ENCODE assay signal across 13 cellular contexts in genomic region chr2:205020673-205021072, GRCh38.
DNase-seq lines count a peak whose midpoint lies in the region; ATAC-seq, FAIRE-seq and TF ChIP-seq lines count a peak whose summit lies in the region.
"Had no signal": no experiment of that assay in that cellular context is flagged by ENCODE, and none has a peak within 500 bp of the region (broad histone marks: within the 10 kb centered on the region; RNA-seq: fewer than 3 reads in every experiment).

No MANE protein-coding gene starts in this region.

- H3K9me3 ChIP-seq in Panc1 (ENCODE audit: control insufficient read depth, insufficient read depth, low read depth, low read length) = peaks cover 6% of the 10 kb centered on the region; the same call in 1 of the 2 replicates
- H3K9me3 ChIP-seq in HepG2 (ENCODE audit: low read length) = peaks cover 33% of the 10 kb centered on the region
- H3K9me3 ChIP-seq: A549, Caco-2 had no signal

- H3K27ac Mint-ChIP-seq in type B pancreatic cell = peak overlapping the region; percentile 26
- H3K27ac Mint-ChIP-seq: CD14-positive monocyte; CD8-positive, alpha-beta memory T cell; HFFc6 had no signal

- H2AFZ ChIP-seq in HepG2 (ENCODE audit: low read length) = no peak overlapping the region

- no peaks in the 10 kb centered on the region for H3K36me3 ChIP-seq in Panc1 (ENCODE audit: control insufficient read depth, insufficient read depth, low read length)
- H3K36me3 ChIP-seq in HepG2 (replicated peaks in 1 of 2; ENCODE audit: control insufficient read depth in 1 of 2, insufficient read depth in 2 of 2, low read length in 2 of 2) = no peaks in the 10 kb centered on the region

- H3K9me3 Mint-ChIP-seq in type B pancreatic cell = peaks cover 5% of the 10 kb centered on the region
- H3K9me3 Mint-ChIP-seq: HFFc6 had no signal

- TF ChIP-seq RAD21 in HepG2 (CRISPR knock-in tag; IDR thresholded peaks at IDR 0.05) = no peak

- DNase-seq in NCI-H2171 treated with DMSO at 0.1 percent for 48 hours (lab: John Stamatoyannopoulos, UW) = peak; percentile 93
- no peak for DNase-seq in Panc1 (ENCODE audit: low read depth, low spot score)
- DNase-seq in HepG2 (ENCODE audit: low spot score) = peak; percentile 13
- DNase-seq in type B pancreatic cell (ENCODE audit: extremely low spot score, unreplicated experiment) = no peak
- no peak for DNase-seq in NCI-H345 (lab: John Stamatoyannopoulos, UW)
- DNase-seq: Caco-2; CD8-positive, alpha-beta memory T cell; HCEC 1CT; HFFc6 had no signal

- H4K20me1 ChIP-seq in HepG2 (ENCODE audit: insufficient read depth, low read length) = no peaks in the 10 kb centered on the region

- in situ Hi-C loops in Panc1 (cut with HindIII; ENCODE audit: low pct_unique_long_range_greater_than_20kb, low sequenced_read_pairs) (no loop called here), HepG2 (cut with HindIII; ENCODE audit: extremely low pct_ligation_motif_present, low pct_unique_long_range_greater_than_20kb) (no loop called here)

- intact Hi-C loops in Panc1 (cut with micrococcal nuclease; ENCODE audit: unreplicated experiment) (loop anchor here (10.0 kb wide), 1 partner anchor 664 kb away; the partner anchor contains the start of gene NRP2), HepG2 (cut with micrococcal nuclease; ENCODE audit: unreplicated experiment) (no loop called here)

- H3K27me3 ChIP-seq in Panc1 (ENCODE audit: control insufficient read depth, insufficient read depth, low read length) (no peaks in the 10 kb centered on the region), HepG2 (ENCODE audit: control insufficient read depth in 1 of 2, insufficient read depth in 2 of 2, low read length in 2 of 2) (no peaks in the 10 kb centered on the region)

- ATAC-seq in Panc1 (no peak), HepG2 (peak; percentile 52; the same call in 1 of the 3 replicates), HG02870 (IDR thresholded peaks at IDR 0.05; ENCODE audit: unreplicated experiment) (no peak)
- ATAC-seq: A549 had no signal

- H3K79me2 ChIP-seq in HepG2 (ENCODE audit: insufficient read depth, low read length) = no peaks in the 10 kb centered on the region

- TF ChIP-seq POLR2A in HepG2 (IDR thresholded peaks at IDR 0.05; ENCODE audit: insufficient read depth in 1 of 2, low read depth in 2 of 2, low read length in 2 of 2) = no peak

- no peak overlapping the region for H3K4me3 Mint-ChIP-seq in type B pancreatic cell
- H3K4me3 Mint-ChIP-seq: CD14-positive monocyte; CD8-positive, alpha-beta memory T cell; HFFc6 had no signal

- POLR2A ChIA-PET in Panc1 (lab: Charles Lee) = no interaction called here
- POLR2A ChIA-PET in HepG2 (lab: Yijun Ruan, JAX) = no interaction called here

- no peak for TF ChIP-seq CTCF in Panc1 (IDR thresholded peaks at IDR 0.05)
- TF ChIP-seq CTCF in HepG2 (CRISPR knock-in tag; IDR thresholded peaks at IDR 0.05) = no peak
- TF ChIP-seq CTCF in type B pancreatic cell (conservative IDR thresholded peaks at IDR 0.05) = no peak

- no peak for FAIRE-seq in HepG2 (lab: Jason Lieb, UNC)
- FAIRE-seq: A549 had no signal

- H3K9ac ChIP-seq in HepG2 (ENCODE audit: insufficient read depth, low read depth, low read length) = no peak overlapping the region

- WGBS in HepG2 (ENCODE audit: low lambda C conversion rate) = 10% methylated on average over 3 of the region's 3 CpGs

- H3K27ac ChIP-seq in Panc1 (ENCODE audit: low read length) = peak overlapping the region; percentile 62; the same call in 1 of the 2 replicates
- H3K27ac ChIP-seq in HepG2 (ENCODE audit: extremely low read length, insufficient read depth, low read length) = no peak overlapping the region
- H3K27ac ChIP-seq: A549, HL-60 had no signal

- H3K27me3 Mint-ChIP-seq in type B pancreatic cell = no peaks in the 10 kb centered on the region
- H3K27me3 Mint-ChIP-seq: CD8-positive, alpha-beta memory T cell had no signal

- H3K4me2 ChIP-seq in HepG2 (ENCODE audit: low read depth, low read length) = no peak overlapping the region
- H3K4me2 ChIP-seq: A549 had no signal

- BruUV-seq in Panc1 (replicated peaks; lab: Mats Ljungman, UMichigan) = no TSS peak
- BruUV-seq in HepG2 (replicated peaks; lab: Mats Ljungman, UMichigan) = no TSS peak

- H3K4me1 ChIP-seq in Panc1 (ENCODE audit: control insufficient read depth, insufficient read depth, low read length) (peaks cover 25% of the 10 kb centered on the region), HepG2 (ENCODE audit: insufficient read depth, low read length) (peaks cover 21% of the 10 kb centered on the region)

- no peaks in the 10 kb centered on the region for H3K36me3 Mint-ChIP-seq in type B pancreatic cell
- H3K36me3 Mint-ChIP-seq: CD14-positive monocyte; CD8-positive, alpha-beta memory T cell had no signal

- H3K4me3 ChIP-seq in Panc1 (ENCODE audit: low read depth in 2 of 2, low read length in 2 of 2) (no peak overlapping the region), HepG2 (replicated peaks in 1 of 3; ENCODE audit: insufficient read depth in 1 of 3, low read depth in 2 of 3, low read length in 3 of 3) (no peak overlapping the region)
- H3K4me3 ChIP-seq: A549 had no signal

- peaks cover 37% of the 10 kb centered on the region for H3K4me1 Mint-ChIP-seq in type B pancreatic cell (ENCODE audit: unreplicated experiment)
- H3K4me1 Mint-ChIP-seq: CD14-positive monocyte had no signal

- CTCF ChIA-PET in Panc1 (lab: Charles Lee) (no interaction called here), HepG2 (lab: Yijun Ruan, JAX; ENCODE audit: low intra/inter-chr PET ratio, low total read pairs) (no interaction called here)

- TF ChIP-seq EP300 in HepG2 (IDR thresholded peaks at IDR 0.05; ENCODE audit: low read depth in 2 of 2, low read length in 2 of 2) (no peak), HepG2 (CRISPR knock-in tag; IDR thresholded peaks at IDR 0.05; ENCODE audit: borderline replicate concordance) (no peak)

TF ChIP-seq in HepG2, 621 proteins besides CTCF, POLR2A, EP300 and RAD21:
- peak; percentile 9; the same call in 1 of the 2 replicates for TF ChIP-seq HOMEZ (CRISPR knock-in tag; IDR thresholded peaks at IDR 0.05; ENCODE audit: low read depth)
- TF ChIP-seq HMG20A (CRISPR knock-in tag; IDR thresholded peaks at IDR 0.05; ENCODE audit: borderline replicate concordance) = no peak

Comparison
In these comparisons a context has a peak if more than half of its experiments do, and no peak if none do; other contexts are left out.
1. DNase-seq: peak in NCI-H2171 treated with DMSO at 0.1 percent for 48 hours (single experiment) and HepG2 (single experiment); none in Panc1 (single experiment), type B pancreatic cell (single experiment) and NCI-H345 (single experiment).